In the genomic region with DNA sequence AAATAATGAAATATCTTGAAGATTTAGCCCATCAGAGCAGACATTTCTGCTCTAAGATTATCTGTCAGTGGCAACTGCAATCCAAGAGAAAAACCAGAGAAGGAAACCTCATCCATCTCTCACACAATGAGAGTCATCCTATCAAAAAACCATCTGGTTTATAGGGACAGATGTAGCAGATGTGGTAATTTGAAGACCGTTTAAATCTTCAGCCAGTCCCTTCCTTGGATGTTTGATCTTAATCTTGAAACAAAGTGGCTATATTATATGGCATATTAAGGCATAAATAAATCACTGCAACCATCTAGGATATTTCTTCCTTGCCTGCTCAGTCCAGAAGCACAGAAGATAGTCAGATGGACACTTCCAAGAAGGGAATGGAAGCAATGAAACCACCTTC, we compare ENCODE assay signal across 17 cellular contexts.
DNase-seq lines count a peak whose midpoint lies in the region; ATAC-seq and TF ChIP-seq lines count a peak whose summit lies in the region.
"Had no signal": no experiment of that assay in that cellular context is flagged by ENCODE, and none has a peak within 500 bp of the region (broad histone marks: within the 10 kb centered on the region; RNA-seq: fewer than 3 reads in every experiment).

No MANE protein-coding gene starts in this region.

- no peak overlapping the region for H3K4me3 Mint-ChIP-seq in WTC11
- H3K4me3 Mint-ChIP-seq: CD14-positive monocyte; CD4-positive, alpha-beta T cell; CD8-positive, alpha-beta memory T cell; H9 had no signal

- no peak for TF ChIP-seq CTCF in WTC11 (IDR thresholded peaks at IDR 0.05)

- peak overlapping the region; percentile 1; the same call in 1 of the 2 replicates for H3K27ac Mint-ChIP-seq in WTC11
- H3K27ac Mint-ChIP-seq: CD14-positive monocyte; CD4-positive, alpha-beta T cell had no signal

- POLR2A ChIA-PET in WTC11 (lab: Charles Lee), result interaction anchor here (0.6 kb wide), 1 partner anchor 237 kb away, joined by 3 read pairs; no protein-coding TSS in a partner anchor

- H3K36me3 Mint-ChIP-seq in WTC11, result no peaks in the 10 kb centered on the region
- H3K36me3 Mint-ChIP-seq: CD14-positive monocyte; CD8-positive, alpha-beta memory T cell had no signal

- CTCF ChIA-PET in WTC11 (lab: Charles Lee), result interaction anchor here (1.6 to 3.1 kb wide), 5 partner anchors 18 to 294 kb away, joined by 3 to 16 read pairs (median 12); no protein-coding TSS in a partner anchor

- peaks cover 51% of the 10 kb centered on the region for H3K4me1 Mint-ChIP-seq in WTC11
- H3K4me1 Mint-ChIP-seq: CD14-positive monocyte had no signal

- peak; percentile 2 for DNase-seq in NCI-H2171 treated with DMSO at 0.1 percent for 48 hours (lab: John Stamatoyannopoulos, UW)
- DNase-seq in NCI-H2171 (lab: John Stamatoyannopoulos, UW), result no peak
- DNase-seq in NCI-H524 (lab: John Stamatoyannopoulos, UW), result peak; percentile 6 to 60
- DNase-seq in WTC11 (ENCODE audit: low spot score), result no peak
- DNase-seq in NCI-H774 (lab: John Stamatoyannopoulos, UW), result no peak
- DNase-seq: 8988T; ACHN; AML-193; BE2C; CD4-positive, alpha-beta T cell; CD8-positive, alpha-beta memory T cell; DMS153; DND-41; GM23248; H9 had no signal

- ATAC-seq in WTC11 (no peak), HG02973 (IDR thresholded peaks at IDR 0.05; ENCODE audit: unreplicated experiment) (no peak)

- no peaks in the 10 kb centered on the region for H3K9me3 Mint-ChIP-seq in WTC11
- H3K9me3 Mint-ChIP-seq: CD4-positive, alpha-beta T cell; H9 had no signal

- H3K27me3 Mint-ChIP-seq in WTC11 (ENCODE audit: low read depth), result no peaks in the 10 kb centered on the region

TF ChIP-seq in WTC11, 78 proteins besides CTCF, POLR2A, EP300 and RAD21 (continues in another document):
- TF ChIP-seq E2F4 (CRISPR knock-in tag; IDR thresholded peaks at IDR 0.05; ENCODE audit: borderline replicate concordance, low read depth) (no peak), CREM (CRISPR knock-in tag; IDR thresholded peaks at IDR 0.05) (no peak), IRF2 (CRISPR knock-in tag; IDR thresholded peaks at IDR 0.05; ENCODE audit: borderline replicate concordance, low read depth) (no peak), SMAD4 (CRISPR knock-in tag; IDR thresholded peaks at IDR 0.05) (no peak), KAT7 (CRISPR knock-in tag; IDR thresholded peaks at IDR 0.05; ENCODE audit: borderline replicate concordance) (no peak), SP1 (CRISPR knock-in tag; conservative IDR thresholded peaks at IDR 0.05) (no peak), PRRX2 (CRISPR knock-in tag; IDR thresholded peaks at IDR 0.05) (no peak), ZSCAN18 (CRISPR knock-in tag; IDR thresholded peaks at IDR 0.05) (no peak), ZNF232 (CRISPR knock-in tag; IDR thresholded peaks at IDR 0.05) (no peak), RORB (CRISPR knock-in tag; IDR thresholded peaks at IDR 0.05) (no peak)
- TF ChIP-seq, protein P1, sequence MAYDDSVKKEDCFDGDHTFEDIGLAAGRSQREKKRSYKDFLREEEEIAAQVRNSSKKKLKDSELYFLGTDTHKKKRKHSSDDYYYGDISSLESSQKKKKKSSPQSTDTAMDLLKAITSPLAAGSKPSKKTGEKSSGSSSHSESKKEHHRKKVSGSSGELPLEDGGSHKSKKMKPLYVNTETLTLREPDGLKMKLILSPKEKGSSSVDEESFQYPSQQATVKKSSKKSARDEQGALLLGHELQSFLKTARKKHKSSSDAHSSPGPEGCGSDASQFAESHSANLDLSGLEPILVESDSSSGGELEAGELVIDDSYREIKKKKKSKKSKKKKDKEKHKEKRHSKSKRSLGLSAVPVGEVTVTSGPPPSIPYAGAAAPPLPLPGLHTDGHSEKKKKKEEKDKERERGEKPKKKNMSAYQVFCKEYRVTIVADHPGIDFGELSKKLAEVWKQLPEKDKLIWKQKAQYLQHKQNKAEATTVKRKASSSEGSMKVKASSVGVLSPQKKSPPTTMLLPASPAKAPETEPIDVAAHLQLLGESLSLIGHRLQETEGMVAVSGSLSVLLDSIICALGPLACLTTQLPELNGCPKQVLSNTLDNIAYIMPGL (CRISPR knock-in tag; IDR thresholded peaks at IDR 0.05), result no peak
- TF ChIP-seq, protein P2, sequence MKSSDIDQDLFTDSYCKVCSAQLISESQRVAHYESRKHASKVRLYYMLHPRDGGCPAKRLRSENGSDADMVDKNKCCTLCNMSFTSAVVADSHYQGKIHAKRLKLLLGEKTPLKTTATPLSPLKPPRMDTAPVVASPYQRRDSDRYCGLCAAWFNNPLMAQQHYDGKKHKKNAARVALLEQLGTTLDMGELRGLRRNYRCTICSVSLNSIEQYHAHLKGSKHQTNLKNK (CRISPR knock-in tag; IDR thresholded peaks at IDR 0.05), result no peak
- TF ChIP-seq, protein P3, sequence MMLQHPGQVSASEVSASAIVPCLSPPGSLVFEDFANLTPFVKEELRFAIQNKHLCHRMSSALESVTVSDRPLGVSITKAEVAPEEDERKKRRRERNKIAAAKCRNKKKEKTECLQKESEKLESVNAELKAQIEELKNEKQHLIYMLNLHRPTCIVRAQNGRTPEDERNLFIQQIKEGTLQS (CRISPR knock-in tag; conservative IDR thresholded peaks at IDR 0.05), result no peak
- TF ChIP-seq, protein P4, sequence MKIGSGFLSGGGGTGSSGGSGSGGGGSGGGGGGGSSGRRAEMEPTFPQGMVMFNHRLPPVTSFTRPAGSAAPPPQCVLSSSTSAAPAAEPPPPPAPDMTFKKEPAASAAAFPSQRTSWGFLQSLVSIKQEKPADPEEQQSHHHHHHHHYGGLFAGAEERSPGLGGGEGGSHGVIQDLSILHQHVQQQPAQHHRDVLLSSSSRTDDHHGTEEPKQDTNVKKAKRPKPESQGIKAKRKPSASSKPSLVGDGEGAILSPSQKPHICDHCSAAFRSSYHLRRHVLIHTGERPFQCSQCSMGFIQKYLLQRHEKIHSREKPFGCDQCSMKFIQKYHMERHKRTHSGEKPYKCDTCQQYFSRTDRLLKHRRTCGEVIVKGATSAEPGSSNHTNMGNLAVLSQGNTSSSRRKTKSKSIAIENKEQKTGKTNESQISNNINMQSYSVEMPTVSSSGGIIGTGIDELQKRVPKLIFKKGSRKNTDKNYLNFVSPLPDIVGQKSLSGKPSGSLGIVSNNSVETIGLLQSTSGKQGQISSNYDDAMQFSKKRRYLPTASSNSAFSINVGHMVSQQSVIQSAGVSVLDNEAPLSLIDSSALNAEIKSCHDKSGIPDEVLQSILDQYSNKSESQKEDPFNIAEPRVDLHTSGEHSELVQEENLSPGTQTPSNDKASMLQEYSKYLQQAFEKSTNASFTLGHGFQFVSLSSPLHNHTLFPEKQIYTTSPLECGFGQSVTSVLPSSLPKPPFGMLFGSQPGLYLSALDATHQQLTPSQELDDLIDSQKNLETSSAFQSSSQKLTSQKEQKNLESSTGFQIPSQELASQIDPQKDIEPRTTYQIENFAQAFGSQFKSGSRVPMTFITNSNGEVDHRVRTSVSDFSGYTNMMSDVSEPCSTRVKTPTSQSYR (CRISPR knock-in tag; IDR thresholded peaks at IDR 0.05), result no peak
- TF ChIP-seq, protein P5, sequence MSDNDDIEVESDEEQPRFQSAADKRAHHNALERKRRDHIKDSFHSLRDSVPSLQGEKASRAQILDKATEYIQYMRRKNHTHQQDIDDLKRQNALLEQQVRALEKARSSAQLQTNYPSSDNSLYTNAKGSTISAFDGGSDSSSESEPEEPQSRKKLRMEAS (CRISPR knock-in tag; IDR thresholded peaks at IDR 0.05), result no peak
- TF ChIP-seq, protein P6, sequence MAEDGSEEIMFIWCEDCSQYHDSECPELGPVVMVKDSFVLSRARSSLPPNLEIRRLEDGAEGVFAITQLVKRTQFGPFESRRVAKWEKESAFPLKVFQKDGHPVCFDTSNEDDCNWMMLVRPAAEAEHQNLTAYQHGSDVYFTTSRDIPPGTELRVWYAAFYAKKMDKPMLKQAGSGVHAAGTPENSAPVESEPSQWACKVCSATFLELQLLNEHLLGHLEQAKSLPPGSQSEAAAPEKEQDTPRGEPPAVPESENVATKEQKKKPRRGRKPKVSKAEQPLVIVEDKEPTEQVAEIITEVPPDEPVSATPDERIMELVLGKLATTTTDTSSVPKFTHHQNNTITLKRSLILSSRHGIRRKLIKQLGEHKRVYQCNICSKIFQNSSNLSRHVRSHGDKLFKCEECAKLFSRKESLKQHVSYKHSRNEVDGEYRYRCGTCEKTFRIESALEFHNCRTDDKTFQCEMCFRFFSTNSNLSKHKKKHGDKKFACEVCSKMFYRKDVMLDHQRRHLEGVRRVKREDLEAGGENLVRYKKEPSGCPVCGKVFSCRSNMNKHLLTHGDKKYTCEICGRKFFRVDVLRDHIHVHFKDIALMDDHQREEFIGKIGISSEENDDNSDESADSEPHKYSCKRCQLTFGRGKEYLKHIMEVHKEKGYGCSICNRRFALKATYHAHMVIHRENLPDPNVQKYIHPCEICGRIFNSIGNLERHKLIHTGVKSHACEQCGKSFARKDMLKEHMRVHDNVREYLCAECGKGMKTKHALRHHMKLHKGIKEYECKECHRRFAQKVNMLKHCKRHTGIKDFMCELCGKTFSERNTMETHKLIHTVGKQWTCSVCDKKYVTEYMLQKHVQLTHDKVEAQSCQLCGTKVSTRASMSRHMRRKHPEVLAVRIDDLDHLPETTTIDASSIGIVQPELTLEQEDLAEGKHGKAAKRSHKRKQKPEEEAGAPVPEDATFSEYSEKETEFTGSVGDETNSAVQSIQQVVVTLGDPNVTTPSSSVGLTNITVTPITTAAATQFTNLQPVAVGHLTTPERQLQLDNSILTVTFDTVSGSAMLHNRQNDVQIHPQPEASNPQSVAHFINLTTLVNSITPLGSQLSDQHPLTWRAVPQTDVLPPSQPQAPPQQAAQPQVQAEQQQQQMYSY (CRISPR knock-in tag; IDR thresholded peaks at IDR 0.05), result no peak

Comparison
In these comparisons a context has a peak if more than half of its experiments do, and no peak if none do; other contexts are left out.
1. DNase-seq: peak in NCI-H2171 treated with DMSO at 0.1 percent for 48 hours (single experiment) and NCI-H524 (2 of 2); none in NCI-H2171 (single experiment), WTC11 (single experiment) and NCI-H774 (single experiment).